Comparison of ENCODE assay signal across 1 cellular context in the genomic region with DNA sequence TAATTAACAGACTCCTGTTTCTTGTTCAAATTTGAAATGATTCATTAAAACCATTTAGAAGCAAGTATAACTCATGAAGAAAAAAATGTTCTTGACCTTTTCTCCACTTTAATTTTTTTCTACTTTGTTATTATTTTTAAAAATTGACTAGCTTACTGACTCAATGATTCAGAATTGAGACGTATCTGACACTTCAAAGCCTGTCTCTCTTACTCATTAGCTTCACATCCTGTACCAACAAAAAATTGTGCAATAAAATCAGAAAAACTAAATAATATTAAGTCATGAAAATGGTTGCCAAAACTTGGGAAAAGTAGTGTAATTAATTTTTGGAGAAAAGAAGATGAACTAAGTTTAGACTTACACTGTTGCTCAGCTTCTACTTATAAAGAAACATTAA.
TF ChIP-seq lines count a peak whose summit lies in the region.

No MANE protein-coding gene starts in this region.

TF ChIP-seq in HepG2, 621 proteins besides CTCF, POLR2A, EP300 and RAD21 (continued from another document):
- TF ChIP-seq, protein P1, sequence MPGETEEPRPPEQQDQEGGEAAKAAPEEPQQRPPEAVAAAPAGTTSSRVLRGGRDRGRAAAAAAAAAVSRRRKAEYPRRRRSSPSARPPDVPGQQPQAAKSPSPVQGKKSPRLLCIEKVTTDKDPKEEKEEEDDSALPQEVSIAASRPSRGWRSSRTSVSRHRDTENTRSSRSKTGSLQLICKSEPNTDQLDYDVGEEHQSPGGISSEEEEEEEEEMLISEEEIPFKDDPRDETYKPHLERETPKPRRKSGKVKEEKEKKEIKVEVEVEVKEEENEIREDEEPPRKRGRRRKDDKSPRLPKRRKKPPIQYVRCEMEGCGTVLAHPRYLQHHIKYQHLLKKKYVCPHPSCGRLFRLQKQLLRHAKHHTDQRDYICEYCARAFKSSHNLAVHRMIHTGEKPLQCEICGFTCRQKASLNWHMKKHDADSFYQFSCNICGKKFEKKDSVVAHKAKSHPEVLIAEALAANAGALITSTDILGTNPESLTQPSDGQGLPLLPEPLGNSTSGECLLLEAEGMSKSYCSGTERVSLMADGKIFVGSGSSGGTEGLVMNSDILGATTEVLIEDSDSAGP (CRISPR knock-in tag; IDR thresholded peaks at IDR 0.05; ENCODE audit: borderline replicate concordance), result no peak
- TF ChIP-seq PHF20 (CRISPR knock-in tag; IDR thresholded peaks at IDR 0.05), result no peak
- TF ChIP-seq, protein P2, sequence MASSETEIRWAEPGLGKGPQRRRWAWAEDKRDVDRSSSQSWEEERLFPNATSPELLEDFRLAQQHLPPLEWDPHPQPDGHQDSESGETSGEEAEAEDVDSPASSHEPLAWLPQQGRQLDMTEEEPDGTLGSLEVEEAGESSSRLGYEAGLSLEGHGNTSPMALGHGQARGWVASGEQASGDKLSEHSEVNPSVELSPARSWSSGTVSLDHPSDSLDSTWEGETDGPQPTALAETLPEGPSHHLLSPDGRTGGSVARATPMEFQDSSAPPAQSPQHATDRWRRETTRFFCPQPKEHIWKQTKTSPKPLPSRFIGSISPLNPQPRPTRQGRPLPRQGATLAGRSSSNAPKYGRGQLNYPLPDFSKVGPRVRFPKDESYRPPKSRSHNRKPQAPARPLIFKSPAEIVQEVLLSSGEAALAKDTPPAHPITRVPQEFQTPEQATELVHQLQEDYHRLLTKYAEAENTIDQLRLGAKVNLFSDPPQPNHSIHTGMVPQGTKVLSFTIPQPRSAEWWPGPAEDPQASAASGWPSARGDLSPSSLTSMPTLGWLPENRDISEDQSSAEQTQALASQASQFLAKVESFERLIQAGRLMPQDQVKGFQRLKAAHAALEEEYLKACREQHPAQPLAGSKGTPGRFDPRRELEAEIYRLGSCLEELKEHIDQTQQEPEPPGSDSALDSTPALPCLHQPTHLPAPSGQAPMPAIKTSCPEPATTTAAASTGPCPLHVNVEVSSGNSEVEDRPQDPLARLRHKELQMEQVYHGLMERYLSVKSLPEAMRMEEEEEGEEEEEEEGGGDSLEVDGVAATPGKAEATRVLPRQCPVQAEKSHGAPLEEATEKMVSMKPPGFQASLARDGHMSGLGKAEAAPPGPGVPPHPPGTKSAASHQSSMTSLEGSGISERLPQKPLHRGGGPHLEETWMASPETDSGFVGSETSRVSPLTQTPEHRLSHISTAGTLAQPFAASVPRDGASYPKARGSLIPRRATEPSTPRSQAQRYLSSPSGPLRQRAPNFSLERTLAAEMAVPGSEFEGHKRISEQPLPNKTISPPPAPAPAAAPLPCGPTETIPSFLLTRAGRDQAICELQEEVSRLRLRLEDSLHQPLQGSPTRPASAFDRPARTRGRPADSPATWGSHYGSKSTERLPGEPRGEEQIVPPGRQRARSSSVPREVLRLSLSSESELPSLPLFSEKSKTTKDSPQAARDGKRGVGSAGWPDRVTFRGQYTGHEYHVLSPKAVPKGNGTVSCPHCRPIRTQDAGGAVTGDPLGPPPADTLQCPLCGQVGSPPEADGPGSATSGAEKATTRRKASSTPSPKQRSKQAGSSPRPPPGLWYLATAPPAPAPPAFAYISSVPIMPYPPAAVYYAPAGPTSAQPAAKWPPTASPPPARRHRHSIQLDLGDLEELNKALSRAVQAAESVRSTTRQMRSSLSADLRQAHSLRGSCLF (CRISPR knock-in tag; IDR thresholded peaks at IDR 0.05; ENCODE audit: borderline replicate concordance), result no peak
